7 cellular contexts compared by ENCODE assay signal in genomic region chr1:173714759-173715537, GRCh38.
DNase-seq lines count a peak whose midpoint lies in the region; ATAC-seq and TF ChIP-seq lines count a peak whose summit lies in the region.

Gene KLHL20 (plus strand): TSS chr1:173714981. CDS start chr1:173716044, 1,063 bp downstream.

- DNase-seq in NCI-H2081 (lab: John Stamatoyannopoulos, UW) = peak; percentile 95
- DNase-seq in T1000 (lab: John Stamatoyannopoulos, UW) = peak; percentile 78
- DNase-seq in astrocyte of the hippocampus (ENCODE audit: low read depth, low spot score) = peak; percentile 94
- DNase-seq in hypothalamus (lab: John Stamatoyannopoulos, UW) = peak; percentile 31 to 91 (median 57)
- peak; percentile 75 for DNase-seq in retinal pigment epithelial cell (ENCODE audit: low read depth)

- TF ChIP-seq CTCF in retinal pigment epithelial cell (conservative IDR thresholded peaks at IDR 0.05; ENCODE audit: low read depth, low read length) = peak; percentile 7

- peak; percentile 91 for ATAC-seq in GM18508 (IDR thresholded peaks at IDR 0.05; ENCODE audit: insufficient read depth, unreplicated experiment)
- ATAC-seq in HG03025 (IDR thresholded peaks at IDR 0.05; ENCODE audit: low FRiP score, unreplicated experiment) = peak; percentile 89

- H3K4me3 ChIP-seq in retinal pigment epithelial cell (ENCODE audit: low read length) = peak within 1 kb of the TSS; percentile 93

Comparison
In these comparisons a context has a peak if more than half of its experiments do, and no peak if none do; other contexts are left out.
1. Peak in every context shown above with its lines: DNase-seq, ATAC-seq and H3K4me3 ChIP-seq.